Comparison of ENCODE assay signal across 14 cellular contexts in the genomic region with DNA sequence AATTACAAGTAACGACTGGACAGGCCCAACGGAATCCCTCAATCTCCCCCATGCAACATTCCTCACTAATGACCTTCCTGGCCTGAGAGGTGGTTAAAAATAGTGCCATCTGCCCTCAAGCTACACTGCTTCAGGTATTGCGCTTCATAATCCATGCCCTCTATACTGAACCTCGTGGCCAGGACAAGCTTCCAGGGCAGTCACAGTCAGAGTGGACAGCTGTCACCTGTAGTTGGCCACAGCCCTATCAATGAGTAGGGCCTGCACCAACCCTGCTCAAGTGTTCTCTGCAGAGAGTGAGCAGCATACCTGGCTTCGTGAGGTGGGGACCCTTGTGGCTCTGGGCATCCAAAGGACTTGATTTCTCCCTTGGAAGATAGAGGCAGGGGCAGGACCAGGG.
"Had no signal": no experiment of that assay in that cellular context is flagged by ENCODE, and none has a peak within 500 bp of the region (broad histone marks: within the 10 kb centered on the region; RNA-seq: fewer than 3 reads in every experiment).

No MANE protein-coding gene starts in this region.

- H3K36me3 Mint-ChIP-seq: stimulated activated memory B cell treated with anti-CD40 and anti-IgM and Interleukin-4, amounts not matched to agents 10 μg/mL and 1 μg/mL and 100 μg/mL, for 72 hours had no signal

- H3K4me3 Mint-ChIP-seq: activated T-cell treated with anti-CD3 and anti-CD28 coated beads, Interleukin-2, amount 50 U/mL, for 24 hours; neural crest cell; stimulated activated memory B cell treated with anti-CD40 and anti-IgM and Interleukin-4, amounts not matched to agents 10 μg/mL and 1 μg/mL and 100 μg/mL, for 72 hours had no signal

- ATAC-seq: stimulated activated memory B cell treated with anti-CD40 and anti-IgM and Interleukin-4, amounts not matched to agents 10 μg/mL and 1 μg/mL and 100 μg/mL, for 72 hours had no signal

- H3K4me3 ChIP-seq: left ventricle myocardium inferior, tibial artery had no signal

- H3K27me3 ChIP-seq: tibial artery had no signal

- H3K36me3 ChIP-seq: left ventricle myocardium inferior, tibial artery had no signal

- H3K27me3 Mint-ChIP-seq: activated T-cell treated with anti-CD3 and anti-CD28 coated beads, Interleukin-2, amount 50 U/mL, for 24 hours; stimulated activated memory B cell treated with anti-CD40 and anti-IgM and Interleukin-4, amounts not matched to agents 10 μg/mL and 1 μg/mL and 100 μg/mL, for 72 hours had no signal

- DNase-seq: activated CD4-positive, alpha-beta T cell treated with anti-CD3 and anti-CD28 coated beads for 1 hour; activated CD4-positive, alpha-beta T cell treated with anti-CD3 and anti-CD28 coated beads, Interleukin-2, amount 50 U/mL, for 4 hours; activated effector memory CD4-positive, alpha-beta T cell treated with Interleukin-2 at 50 U/mL for 16 hours; activated naive CD4-positive, alpha-beta T cell treated with anti-CD3 and anti-CD28 coated beads, Interleukin-2, amount 50 U/mL, for 16 hours; activated T-cell treated with anti-CD3 and anti-CD28 coated beads, Interleukin-2, amount 50 U/mL, for 24 hours; caudate nucleus; erythroblast; left ventricle myocardium inferior; mesendoderm; stimulated activated CD4-positive, alpha-beta T cell treated with anti-CD3 and anti-CD28 coated beads, Interleukin-2, amount 100 ng/mL, for 48 hours; T-helper 9 cell; tibial artery had no signal

- H3K27ac ChIP-seq: left ventricle myocardium inferior, tibial artery had no signal

- H3K9me3 ChIP-seq: left ventricle myocardium inferior, tibial artery had no signal

- H3K9me3 Mint-ChIP-seq: activated T-cell treated with anti-CD3 and anti-CD28 coated beads, Interleukin-2, amount 50 U/mL, for 24 hours; neural crest cell; stimulated activated memory B cell treated with anti-CD40 and anti-IgM and Interleukin-4, amounts not matched to agents 10 μg/mL and 1 μg/mL and 100 μg/mL, for 72 hours had no signal

- H3K27ac Mint-ChIP-seq: activated T-cell treated with anti-CD3 and anti-CD28 coated beads, Interleukin-2, amount 50 U/mL, for 24 hours; stimulated activated memory B cell treated with anti-CD40 and anti-IgM and Interleukin-4, amounts not matched to agents 10 μg/mL and 1 μg/mL and 100 μg/mL, for 72 hours had no signal
